Comparison of ENCODE assay signal across 5 cellular contexts in the genomic region with DNA sequence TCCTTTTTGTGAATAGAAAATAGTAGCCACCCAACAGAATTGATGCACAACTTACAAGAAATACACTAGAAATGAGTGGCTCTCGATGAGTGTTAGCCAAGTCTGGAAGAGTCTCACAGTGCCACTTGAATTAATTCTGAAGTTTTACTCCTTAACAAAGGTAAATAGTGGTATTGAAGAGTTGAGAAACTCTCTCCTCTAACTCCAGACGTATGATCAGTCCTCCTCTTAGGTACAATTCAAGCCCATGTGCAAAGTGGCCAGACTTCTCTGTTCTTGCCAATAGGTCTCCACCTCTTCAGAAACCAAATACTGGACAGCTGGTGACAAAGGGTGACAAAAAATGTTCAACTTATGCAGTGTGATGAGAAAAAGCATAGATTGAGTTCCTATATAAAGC. TPM values are rescaled to one million over a fixed set of nuclear protein-coding genes. Genes with fewer than 3 reads are reported as not detected.
"Had no signal": no experiment of that assay in that cellular context is flagged by ENCODE, and none has a peak within 500 bp of the region (broad histone marks: within the 10 kb centered on the region; RNA-seq: fewer than 3 reads in every experiment).

No MANE protein-coding gene starts in this region.

- ATAC-seq: HepG2, K562 had no signal

- H3K4me3 ChIP-seq: K562 had no signal

- H3K27ac ChIP-seq: HL-60 had no signal

- DNase-seq: IMR-90 had no signal

RNA-seq across cellular contexts. Expression of a gene that starts 38.5 kb away (rescaled TPM):
- total RNA-seq: HT-29, K562 had no signal
